10 cellular contexts compared by ENCODE assay signal in genomic region chr1:234408757-234409156, GRCh38. TPM values are rescaled to one million over a fixed set of nuclear protein-coding genes. Genes with fewer than 3 reads are reported as not detected.
DNase-seq lines count a peak whose midpoint lies in the region; ATAC-seq and TF ChIP-seq lines count a peak whose summit lies in the region.
"Had no signal": no experiment of that assay in that cellular context is flagged by ENCODE, and none has a peak within 500 bp of the region (broad histone marks: within the 10 kb centered on the region; RNA-seq: fewer than 3 reads in every experiment).

No MANE protein-coding gene starts in this region.

- H3K27ac Mint-ChIP-seq in activated CD8-positive, alpha-beta T cell treated with anti-CD3 and anti-CD28 coated beads for 36 hours: peak overlapping the region; percentile 6
- H3K27ac Mint-ChIP-seq in activated CD8-positive, alpha-beta T cell treated with anti-CD3 and anti-CD28 coated beads, Interleukin-2, amount 10 ng/mL, durations not matched to agents 7 days and 5 days: no peak overlapping the region
- H3K27ac Mint-ChIP-seq in naive thymus-derived CD8-positive, alpha-beta T cell: peak overlapping the region in 9 of 10 donors; percentile 42 to 95 (median 80)
- H3K27ac Mint-ChIP-seq in osteocyte (ENCODE audit: unreplicated experiment): no peak overlapping the region

- no peaks in the 10 kb centered on the region for H3K27me3 Mint-ChIP-seq in activated CD8-positive, alpha-beta T cell treated with anti-CD3 and anti-CD28 coated beads for 36 hours
- H3K27me3 Mint-ChIP-seq in activated CD8-positive, alpha-beta T cell treated with anti-CD3 and anti-CD28 coated beads, Interleukin-2, amount 10 ng/mL, durations not matched to agents 7 days and 5 days (ENCODE audit: low read depth): no peaks in the 10 kb centered on the region
- H3K27me3 Mint-ChIP-seq in naive thymus-derived CD8-positive, alpha-beta T cell: no peaks in the 10 kb centered on the region
- no peaks in the 10 kb centered on the region for H3K27me3 Mint-ChIP-seq in osteocyte (ENCODE audit: unreplicated experiment)

- H3K36me3 Mint-ChIP-seq in activated CD8-positive, alpha-beta T cell treated with anti-CD3 and anti-CD28 coated beads for 36 hours (ENCODE audit: low read depth): peaks cover 37% of the 10 kb centered on the region
- H3K36me3 Mint-ChIP-seq in activated CD8-positive, alpha-beta T cell treated with anti-CD3 and anti-CD28 coated beads, Interleukin-2, amount 10 ng/mL, durations not matched to agents 7 days and 5 days (ENCODE audit: low read depth): peaks cover 23% of the 10 kb centered on the region
- H3K36me3 Mint-ChIP-seq in naive thymus-derived CD8-positive, alpha-beta T cell: peaks cover 0 to 82% (median 10%) of the 10 kb centered on the region in 3 donors
- peaks cover 8% of the 10 kb centered on the region for H3K36me3 Mint-ChIP-seq in osteocyte (ENCODE audit: unreplicated experiment)

- peak; percentile 45 for ATAC-seq in activated CD8-positive, alpha-beta T cell treated with anti-CD3 and anti-CD28 coated beads for 36 hours
- ATAC-seq in activated CD8-positive, alpha-beta T cell treated with anti-CD3 and anti-CD28 coated beads, Interleukin-2, amount 10 ng/mL, durations not matched to agents 7 days and 5 days: no peak
- peak; percentile 62 to 76 for ATAC-seq in naive thymus-derived CD8-positive, alpha-beta T cell
- ATAC-seq in GM21723 (IDR thresholded peaks at IDR 0.05; ENCODE audit: unreplicated experiment) (no peak), HG03342 (IDR thresholded peaks at IDR 0.05; ENCODE audit: unreplicated experiment) (no peak)

- peaks cover 5% of the 10 kb centered on the region for H3K4me1 Mint-ChIP-seq in activated CD8-positive, alpha-beta T cell treated with anti-CD3 and anti-CD28 coated beads for 36 hours (ENCODE audit: low read depth)
- peaks cover 3% of the 10 kb centered on the region for H3K4me1 Mint-ChIP-seq in activated CD8-positive, alpha-beta T cell treated with anti-CD3 and anti-CD28 coated beads, Interleukin-2, amount 10 ng/mL, durations not matched to agents 7 days and 5 days (ENCODE audit: low read depth)
- H3K4me1 Mint-ChIP-seq in naive thymus-derived CD8-positive, alpha-beta T cell: peaks cover 0 to 4% (median 2%) of the 10 kb centered on the region in 4 donors
- no peaks in the 10 kb centered on the region for H3K4me1 Mint-ChIP-seq in osteocyte (ENCODE audit: unreplicated experiment)

- POLR2A ChIA-PET in activated CD8-positive, alpha-beta T cell treated with anti-CD3 and anti-CD28 coated beads for 36 hours (lab: Charles Lee): no interaction called here
- POLR2A ChIA-PET in activated CD8-positive, alpha-beta T cell treated with anti-CD3 and anti-CD28 coated beads, Interleukin-2, amount 10 ng/mL, durations not matched to agents 7 days and 5 days (lab: Charles Lee): no interaction called here
- POLR2A ChIA-PET in naive thymus-derived CD8-positive, alpha-beta T cell (lab: Charles Lee): no interaction called here

- CTCF ChIA-PET in activated CD8-positive, alpha-beta T cell treated with anti-CD3 and anti-CD28 coated beads for 36 hours (lab: Charles Lee): interaction anchor here (1.3 kb wide), 2 partner anchors 85 to 98 kb away, joined by 3 to 4 read pairs; no protein-coding TSS in a partner anchor
- CTCF ChIA-PET in activated CD8-positive, alpha-beta T cell treated with anti-CD3 and anti-CD28 coated beads, Interleukin-2, amount 10 ng/mL, durations not matched to agents 7 days and 5 days (lab: Charles Lee): interaction anchor here (1.2 kb wide), 1 partner anchor 86 kb away, joined by 3 read pairs; no protein-coding TSS in a partner anchor

- no peaks in the 10 kb centered on the region for H3K9me3 Mint-ChIP-seq in activated CD8-positive, alpha-beta T cell treated with anti-CD3 and anti-CD28 coated beads for 36 hours
- H3K9me3 Mint-ChIP-seq in activated CD8-positive, alpha-beta T cell treated with anti-CD3 and anti-CD28 coated beads, Interleukin-2, amount 10 ng/mL, durations not matched to agents 7 days and 5 days (ENCODE audit: insufficient read depth): no peaks in the 10 kb centered on the region
- no peaks in the 10 kb centered on the region for H3K9me3 Mint-ChIP-seq in naive thymus-derived CD8-positive, alpha-beta T cell
- H3K9me3 Mint-ChIP-seq in osteocyte (ENCODE audit: unreplicated experiment): no peaks in the 10 kb centered on the region

- no peak overlapping the region for H3K4me3 Mint-ChIP-seq in activated CD8-positive, alpha-beta T cell treated with anti-CD3 and anti-CD28 coated beads for 36 hours
- H3K4me3 Mint-ChIP-seq in activated CD8-positive, alpha-beta T cell treated with anti-CD3 and anti-CD28 coated beads, Interleukin-2, amount 10 ng/mL, durations not matched to agents 7 days and 5 days: no peak overlapping the region
- peak overlapping the region in 4 of 10 donors; percentile 10 to 66 (median 34) for H3K4me3 Mint-ChIP-seq in naive thymus-derived CD8-positive, alpha-beta T cell
- no peak overlapping the region for H3K4me3 Mint-ChIP-seq in osteocyte (ENCODE audit: unreplicated experiment)

- no peak for TF ChIP-seq CTCF in activated CD8-positive, alpha-beta T cell treated with anti-CD3 and anti-CD28 coated beads for 36 hours (IDR thresholded peaks at IDR 0.05)
- TF ChIP-seq CTCF in osteocyte (IDR thresholded peaks at IDR 0.05): no peak

- peak; percentile 33 for DNase-seq in activated CD8-positive, alpha-beta T cell treated with anti-CD3 and anti-CD28 coated beads for 36 hours
- DNase-seq in activated CD8-positive, alpha-beta T cell treated with anti-CD3 and anti-CD28 coated beads, Interleukin-2, amount 10 ng/mL, durations not matched to agents 7 days and 5 days: no peak
- DNase-seq in activated T-helper 1 cell treated with Interleukin-2 at 50 U/mL for 16 hours (ENCODE audit: low read depth) (peak; percentile 39), osteocyte (ENCODE audit: extremely low spot score, unreplicated experiment) (no peak)
- DNase-seq in naive thymus-derived CD8-positive, alpha-beta T cell: peak in 3 of 10 donors; percentile 1 to 26 (median 17)
- peak; percentile 36 to 86 (median 76) for DNase-seq in stimulated activated naive CD4-positive, alpha-beta T cell (lab: John Stamatoyannopoulos, UW)
- DNase-seq: spleen, testis had no signal

- intact Hi-C loops in activated CD8-positive, alpha-beta T cell treated with anti-CD3 and anti-CD28 coated beads for 36 hours (cut with micrococcal nuclease): no loop called here

RNA-seq across cellular contexts. Expression of gene COA6, which starts 35.5 kb away (rescaled TPM):
- 10 to 100 TPM; 59.8 to 61.8 TPM for total RNA-seq in activated CD8-positive, alpha-beta T cell treated with anti-CD3 and anti-CD28 coated beads for 36 hours
- 10 to 100 TPM; 39.2 to 40.0 TPM for total RNA-seq in activated CD8-positive, alpha-beta T cell treated with anti-CD3 and anti-CD28 coated beads, Interleukin-2, amount 10 ng/mL, durations not matched to agents 7 days and 5 days
- 10 to 100 TPM; 16.1 to 22.1 TPM for total RNA-seq in naive thymus-derived CD8-positive, alpha-beta T cell
- polyA plus RNA-seq in naive thymus-derived CD8-positive, alpha-beta T cell: 10 to 100 TPM; 29.1 to 32.6 (median 32.0) TPM
- 28.7 and 28.8 TPM in 2 replicates for total RNA-seq in osteocyte

Comparison
In these comparisons a context has a peak if more than half of its experiments do, and no peak if none do; other contexts are left out.
1. ATAC-seq: peak in activated CD8-positive, alpha-beta T cell treated with anti-CD3 and anti-CD28 coated beads for 36 hours (single experiment) and naive thymus-derived CD8-positive, alpha-beta T cell (2 of 2); none in activated CD8-positive, alpha-beta T cell treated with anti-CD3 and anti-CD28 coated beads, Interleukin-2, amount 10 ng/mL, durations not matched to agents 7 days and 5 days (single experiment), GM21723 (single experiment) and HG03342 (single experiment).
2. DNase-seq: peak in activated CD8-positive, alpha-beta T cell treated with anti-CD3 and anti-CD28 coated beads for 36 hours (single experiment), activated T-helper 1 cell treated with Interleukin-2 at 50 U/mL for 16 hours (single experiment) and stimulated activated naive CD4-positive, alpha-beta T cell (6 of 6); none in activated CD8-positive, alpha-beta T cell treated with anti-CD3 and anti-CD28 coated beads, Interleukin-2, amount 10 ng/mL, durations not matched to agents 7 days and 5 days (single experiment) and osteocyte (single experiment).
3. H3K27ac Mint-ChIP-seq: peak in activated CD8-positive, alpha-beta T cell treated with anti-CD3 and anti-CD28 coated beads for 36 hours (single experiment) and naive thymus-derived CD8-positive, alpha-beta T cell (9 of 10); none in activated CD8-positive, alpha-beta T cell treated with anti-CD3 and anti-CD28 coated beads, Interleukin-2, amount 10 ng/mL, durations not matched to agents 7 days and 5 days (single experiment) and osteocyte (single experiment).